27 cellular contexts compared by ENCODE assay signal in genomic region chr15:65343374-65343981, GRCh38. TPM values are rescaled to one million over a fixed set of nuclear protein-coding genes. Genes with fewer than 3 reads are reported as not detected.
DNase-seq lines count a peak whose midpoint lies in the region; ATAC-seq, FAIRE-seq and TF ChIP-seq lines count a peak whose summit lies in the region.
"Had no signal": no experiment of that assay in that cellular context is flagged by ENCODE, and none has a peak within 500 bp of the region (broad histone marks: within the 10 kb centered on the region; RNA-seq: fewer than 3 reads in every experiment).

No MANE protein-coding gene starts in this region.

- no peak overlapping the region for H3K9ac ChIP-seq in H1 (replicated peaks in 1 of 4; ENCODE audit: extremely low read depth in 1 of 4, low read depth in 3 of 4, low read length in 3 of 4)
- H3K9ac ChIP-seq in mesenchymal stem cell (ENCODE audit: low read length): no peak overlapping the region
- H3K9ac ChIP-seq in neuronal stem cell (ENCODE audit: low read depth, low read length, poor library complexity): no peak overlapping the region
- no peak overlapping the region for H3K9ac ChIP-seq in GM23248

- no peak overlapping the region for H4K8ac ChIP-seq in H1 (ENCODE audit: extremely low read depth, insufficient read depth, low read length)
- H4K8ac ChIP-seq in mesenchymal stem cell (ENCODE audit: low read length): peak overlapping the region; percentile 6
- no peak overlapping the region for H4K8ac ChIP-seq in neuronal stem cell (ENCODE audit: low read depth, low read length)

- no peak overlapping the region for H3K27ac Mint-ChIP-seq in progenitor cell of endocrine pancreas
- H3K27ac Mint-ChIP-seq: CD8-positive, alpha-beta T cell; GM23338 had no signal

- TF ChIP-seq RAD21 in H1 (IDR thresholded peaks at IDR 0.05 in 1 of 2, conservative IDR thresholded peaks at IDR 0.05 in 1 of 2; ENCODE audit: low read depth in 2 of 2, low read length in 2 of 2): no peak

- H2BK12ac ChIP-seq in H1 (ENCODE audit: low read depth, low read length) (peak overlapping the region; percentile 23; the same call in 1 of the 2 replicates), mesenchymal stem cell (ENCODE audit: low read length in 2 of 2) (peak overlapping the region; percentile 72 to 80), neuronal stem cell (ENCODE audit: low read length) (no peak overlapping the region)

- H3K4me3 ChIP-seq in HEK293 (ENCODE audit: low read depth, low read length): no peak overlapping the region
- no peak overlapping the region for H3K4me3 ChIP-seq in H1 (ENCODE audit: extremely low read depth in 1 of 4, insufficient read depth in 2 of 4, low read depth in 3 of 4, low read length in 4 of 4)
- H3K4me3 ChIP-seq in mesenchymal stem cell (ENCODE audit: insufficient read depth in 1 of 2, low read depth in 1 of 2, low read length in 2 of 2): no peak overlapping the region
- no peak overlapping the region for H3K4me3 ChIP-seq in neuronal stem cell (ENCODE audit: low read length in 2 of 2)
- H3K4me3 ChIP-seq in GM23248: no peak overlapping the region
- H3K4me3 ChIP-seq: GM12878, GM23338, Peyer's patch, SK-N-MC had no signal

- TF ChIP-seq EP300 in H1 (IDR thresholded peaks at IDR 0.05; ENCODE audit: borderline replicate concordance in 1 of 2, low read depth in 2 of 2, low read length in 2 of 2): no peak

- TF ChIP-seq CTCF in HEK293 (tag by site-specific recombination; IDR thresholded peaks at IDR 0.05) (no peak), H1 (IDR thresholded peaks at IDR 0.05; ENCODE audit: control extremely low read depth in 1 of 3, insufficient read depth in 1 of 3, low read depth in 1 of 3, low read length in 3 of 3) (no peak), progenitor cell of endocrine pancreas (IDR thresholded peaks at IDR 0.05; ENCODE audit: unreplicated experiment) (no peak)

- no peaks in the 10 kb centered on the region for H3F3A ChIP-seq in GM23248 (ENCODE audit: insufficient read depth)

- POLR2A ChIA-PET in HEK293 (lab: Yijun Ruan, JAX) (interaction anchor here (0.6 kb wide), 1 partner anchor 55 kb away, joined by 4 read pairs; no protein-coding TSS in a partner anchor), H1 (lab: Charles Lee; ENCODE audit: partially characterized antibody) (interaction anchor here (1.0 to 1.5 kb wide), 2 partner anchors 34 to 39 kb away, joined by 4 to 5 read pairs; partner anchors contain the start of gene RNU5B-1)

- H3K4me3 Mint-ChIP-seq in progenitor cell of endocrine pancreas (ENCODE audit: low read depth): no peak overlapping the region
- H3K4me3 Mint-ChIP-seq: CD8-positive, alpha-beta T cell; GM23338; IgD-negative memory B cell had no signal

- no peaks in the 10 kb centered on the region for H3K9me3 ChIP-seq in HEK293 (ENCODE audit: control insufficient read depth, insufficient read depth, low read depth, low read length)
- no peaks in the 10 kb centered on the region for H3K9me3 ChIP-seq in H1 (ENCODE audit: insufficient read depth in 2 of 2, low read depth in 1 of 2, low read length in 1 of 2)
- no peaks in the 10 kb centered on the region for H3K9me3 ChIP-seq in mesenchymal stem cell (ENCODE audit: control insufficient read depth, low read length)
- H3K9me3 ChIP-seq in neuronal stem cell (replicated peaks in 1 of 2; ENCODE audit: control insufficient read depth in 2 of 2, insufficient read depth in 1 of 2, low read depth in 1 of 2, low read length in 2 of 2): no peaks in the 10 kb centered on the region
- no peaks in the 10 kb centered on the region for H3K9me3 ChIP-seq in GM23248 (ENCODE audit: low read depth)
- H3K9me3 ChIP-seq: Peyer's patch had no signal

- H2AFZ ChIP-seq in H1 (ENCODE audit: low read length) (no peak overlapping the region), mesenchymal stem cell (ENCODE audit: low read depth, low read length) (no peak overlapping the region), neuronal stem cell (ENCODE audit: low read length) (no peak overlapping the region), GM23248 (no peak overlapping the region)
- H2AFZ ChIP-seq: GM23338 had no signal

- no peak overlapping the region for H3K56ac ChIP-seq in H1 (replicated peaks; ENCODE audit: insufficient read length, low read depth, low read length)

- 94% methylated on average over 10 of the region's 10 CpGs; no CpG with 5 or more reads in 1 of the 2 experiments for WGBS in H1 (ENCODE audit: extremely low coverage in 1 of 2, insufficient coverage in 1 of 2, insufficient read length in 1 of 2, insufficient replicate concordance in 2 of 2, low coverage in 1 of 2, low lambda C conversion rate in 2 of 2, missing lambda C conversion rate in 1 of 2), 2 experiments
- 88% methylated on average over 10 of the region's 10 CpGs for WGBS in mesenchymal stem cell
- no CpG with 5 or more reads among the region's 10 CpGs for WGBS in neuronal stem cell (ENCODE audit: extremely low coverage in 2 of 2, insufficient read length in 2 of 2, insufficient replicate concordance in 1 of 2), 2 donors
- WGBS in GM23248 (ENCODE audit: low coverage in 1 of 2, low lambda C conversion rate in 2 of 2, missing lambda C conversion rate in 2 of 2), 2 experiments: 76 to 78% methylated on average over 9 to 10 of the region's 10 CpGs

- no peak overlapping the region for H4K5ac ChIP-seq in H1 (ENCODE audit: insufficient read length, low read depth, low read length)

- no peaks in the 10 kb centered on the region for H3K23me2 ChIP-seq in H1 (ENCODE audit: low read depth, low read length)

- H2AK5ac ChIP-seq in H1 (ENCODE audit: low read depth, low read length): no peak overlapping the region
- no peak overlapping the region for H2AK5ac ChIP-seq in mesenchymal stem cell (ENCODE audit: low read length, severe bottlenecking)
- H2AK5ac ChIP-seq in neuronal stem cell (ENCODE audit: low read depth, low read length): peak overlapping the region; percentile 40

- peaks cover 16% of the 10 kb centered on the region for H3K4me1 Mint-ChIP-seq in progenitor cell of endocrine pancreas (ENCODE audit: low read depth)

- no peaks in the 10 kb centered on the region for H3K9me2 ChIP-seq in GM23248 (ENCODE audit: insufficient read depth)

- H4K91ac ChIP-seq in H1 (replicated peaks; ENCODE audit: insufficient read length, low read length) (no peak overlapping the region), mesenchymal stem cell (ENCODE audit: low read length) (peak overlapping the region; percentile 82), neuronal stem cell (ENCODE audit: low read depth, low read length, poor library complexity) (no peak overlapping the region)

- H4K20me1 ChIP-seq in H1 (replicated peaks in 1 of 2; ENCODE audit: control insufficient read depth in 1 of 2, insufficient read depth in 2 of 2, low read length in 2 of 2): peaks cover 0 to 9% of the 10 kb centered on the region in 2 experiments
- no peaks in the 10 kb centered on the region for H4K20me1 ChIP-seq in GM23248 (ENCODE audit: insufficient read depth)

- H3K4ac ChIP-seq in H1 (replicated peaks; ENCODE audit: insufficient read length, low read depth, low read length) (no peak overlapping the region), mesenchymal stem cell (ENCODE audit: low read depth in 1 of 2, low read length in 2 of 2) (peak overlapping the region in 1 of 2 experiments; percentile 26), neuronal stem cell (ENCODE audit: low read length) (no peak overlapping the region)

- H3K18ac ChIP-seq in H1 (ENCODE audit: extremely low read depth, low read length) (no peak overlapping the region), mesenchymal stem cell (ENCODE audit: low read depth in 1 of 2, low read length in 2 of 2) (peak overlapping the region in 1 of 2 experiments; percentile 50), neuronal stem cell (ENCODE audit: low read length) (peak overlapping the region; percentile 68)

- H3K36me3 Mint-ChIP-seq in progenitor cell of endocrine pancreas (ENCODE audit: insufficient read depth): peaks cover 3% of the 10 kb centered on the region
- H3K36me3 Mint-ChIP-seq: CD8-positive, alpha-beta T cell had no signal

- no peak for DNase-seq in H1 (ENCODE audit: low read depth in 1 of 2, low spot score in 2 of 2)
- no peak for DNase-seq in mesenchymal stem cell
- DNase-seq in neuronal stem cell (ENCODE audit: low spot score): no peak
- no peak for DNase-seq in progenitor cell of endocrine pancreas (ENCODE audit: low spot score, unreplicated experiment)
- no peak for DNase-seq in GM23248
- no peak for DNase-seq in NCI-H526 (lab: John Stamatoyannopoulos, UW)
- DNase-seq: 8988T; AML-193; C1 segment of cervical spinal cord; CD8-positive, alpha-beta T cell; DND-41; HCEC 1CT; NCI-H1694 treated with DMSO at 0.1 percent for 48 hours; NCI-H2081 treated with DMSO at 0.1 percent for 48 hours; NCI-H2171 treated with DMSO at 0.1 percent for 48 hours; NCI-H524 treated with DMSO at 0.1 percent for 48 hours; Peyer's patch; SHP77 treated with DMSO at 0.1 percent for 48 hours had no signal

- H3K27me3 ChIP-seq in H1 (replicated peaks in 1 of 4; ENCODE audit: control insufficient read depth in 3 of 4, extremely low read depth in 1 of 4, insufficient read depth in 3 of 4, low read length in 3 of 4) (no peaks in the 10 kb centered on the region), mesenchymal stem cell (ENCODE audit: control insufficient read depth in 1 of 2, insufficient read depth in 1 of 2, low read length in 2 of 2) (peaks cover 32 to 36% of the 10 kb centered on the region in 2 experiments), neuronal stem cell (ENCODE audit: control insufficient read depth in 3 of 3, insufficient read depth in 3 of 3, low read depth in 1 of 3, low read length in 3 of 3) (no peaks in the 10 kb centered on the region), GM23248 (replicated peaks; ENCODE audit: insufficient read depth) (no peaks in the 10 kb centered on the region; the same call in 1 of the 2 replicates)
- H3K27me3 ChIP-seq: Peyer's patch had no signal

- H2BK15ac ChIP-seq in H1 (ENCODE audit: low read length): no peak overlapping the region
- H2BK15ac ChIP-seq in mesenchymal stem cell (ENCODE audit: low read depth, poor library complexity, severe bottlenecking): no peak overlapping the region
- H2BK15ac ChIP-seq in neuronal stem cell (ENCODE audit: low read length): peak overlapping the region; percentile 69

- H3K36me3 ChIP-seq in HEK293 (ENCODE audit: control insufficient read depth in 2 of 2, insufficient read depth in 1 of 2, low read length in 2 of 2) (no peaks in the 10 kb centered on the region), H1 (ENCODE audit: control insufficient read depth in 2 of 4, insufficient read depth in 4 of 4, low read length in 3 of 4) (no peaks in the 10 kb centered on the region), mesenchymal stem cell (ENCODE audit: control insufficient read depth in 1 of 2, insufficient read depth in 2 of 2, low read depth in 1 of 2, low read length in 2 of 2) (no peaks in the 10 kb centered on the region), neuronal stem cell (replicated peaks in 1 of 2; ENCODE audit: control insufficient read depth in 2 of 2, insufficient read depth in 2 of 2, low read length in 2 of 2) (peaks cover 0 to 46% of the 10 kb centered on the region in 2 donors), GM23248 (ENCODE audit: low read depth) (no peaks in the 10 kb centered on the region)
- H3K36me3 ChIP-seq: Peyer's patch had no signal

- H2BK120ac ChIP-seq in H1 (replicated peaks; ENCODE audit: low read depth, low read length) (no peak overlapping the region), mesenchymal stem cell (ENCODE audit: low read depth, low read length) (peak overlapping the region; percentile 76), neuronal stem cell (ENCODE audit: low read depth, low read length) (no peak overlapping the region)

- no peak overlapping the region for H3K23ac ChIP-seq in H1 (ENCODE audit: insufficient read length)
- no peak overlapping the region for H3K23ac ChIP-seq in mesenchymal stem cell (ENCODE audit: low read length in 2 of 2)
- no peak overlapping the region for H3K23ac ChIP-seq in neuronal stem cell (ENCODE audit: low read depth, low read length, poor library complexity)

- CTCF ChIA-PET in HEK293 (lab: Yijun Ruan, JAX): no interaction called here
- CTCF ChIA-PET in H1 (lab: Charles Lee; ENCODE audit: partially characterized antibody): interaction anchor here (1.0 to 2.1 kb wide), 5 partner anchors 9 to 57 kb away, joined by 3 to 6 read pairs (median 4); no protein-coding TSS in a partner anchor

- H2BK5ac ChIP-seq in H1 (ENCODE audit: low read depth, low read length): no peak overlapping the region
- H2BK5ac ChIP-seq in mesenchymal stem cell (ENCODE audit: low read depth, low read length, poor library complexity, severe bottlenecking): no peak overlapping the region
- no peak overlapping the region for H2BK5ac ChIP-seq in neuronal stem cell (ENCODE audit: low read length)

- H3K27ac ChIP-seq in HEK293 (ENCODE audit: extremely low read depth, low read depth, low read length) (no peak overlapping the region), H1 (ENCODE audit: low read depth, low read length) (no peak overlapping the region), mesenchymal stem cell (ENCODE audit: low read length, poor library complexity, severe bottlenecking) (no peak overlapping the region), neuronal stem cell (replicated peaks; ENCODE audit: low read length) (no peak overlapping the region), GM23248 (no peak overlapping the region)
- H3K27ac ChIP-seq: Peyer's patch, SK-N-MC had no signal

- H3K79me2 ChIP-seq in H1 (ENCODE audit: control insufficient read depth in 1 of 2, insufficient read depth in 2 of 2, low read length in 2 of 2) (peaks cover 0 to 9% of the 10 kb centered on the region in 2 experiments; a peak in 1 of 4 replicates), GM23248 (ENCODE audit: insufficient read depth) (no peaks in the 10 kb centered on the region)

- H3K14ac ChIP-seq in H1 (ENCODE audit: insufficient read length) (no peak overlapping the region), mesenchymal stem cell (ENCODE audit: low read length in 2 of 2) (no peak overlapping the region), neuronal stem cell (ENCODE audit: low read length) (no peak overlapping the region)

- H3K9me3 Mint-ChIP-seq in progenitor cell of endocrine pancreas (ENCODE audit: low read depth): no peaks in the 10 kb centered on the region
- H3K9me3 Mint-ChIP-seq: CD8-positive, alpha-beta T cell; GM23338 had no signal

- ATAC-seq in GM18520 (IDR thresholded peaks at IDR 0.05; ENCODE audit: unreplicated experiment): no peak
- ATAC-seq: CD8-positive, alpha-beta T cell; GM12878; GM23338 had no signal

- no peak overlapping the region for H2BK20ac ChIP-seq in H1 (ENCODE audit: low read length)

- no peak for TF ChIP-seq POLR2A in H1 (IDR thresholded peaks at IDR 0.05; ENCODE audit: control extremely low read depth in 1 of 2, low read depth in 2 of 2, low read length in 2 of 2)

- H3K79me1 ChIP-seq in H1 (ENCODE audit: low read depth, low read length) (peaks cover 3% of the 10 kb centered on the region), mesenchymal stem cell (replicated peaks; ENCODE audit: low read length, poor library complexity, severe bottlenecking) (no peaks in the 10 kb centered on the region), neuronal stem cell (ENCODE audit: low read depth, low read length) (peaks cover 3% of the 10 kb centered on the region)

- in situ Hi-C loops in GM23248 (cut with MboI): no loop called here

- H3K4me2 ChIP-seq in H1 (ENCODE audit: insufficient read depth in 1 of 2, low read depth in 2 of 2, low read length in 2 of 2): no peak overlapping the region
- H3K4me2 ChIP-seq in mesenchymal stem cell (ENCODE audit: low read length, poor library complexity, severe bottlenecking): no peak overlapping the region
- no peak overlapping the region for H3K4me2 ChIP-seq in neuronal stem cell (ENCODE audit: insufficient read depth, low read length, poor library complexity, severe bottlenecking)
- H3K4me2 ChIP-seq in GM23248 (ENCODE audit: unreplicated experiment): no peak overlapping the region
- H3K4me2 ChIP-seq: GM23338 had no signal

- H3K27me3 Mint-ChIP-seq in progenitor cell of endocrine pancreas: no peaks in the 10 kb centered on the region

- H3K4me1 ChIP-seq in HEK293 (ENCODE audit: control insufficient read depth, insufficient read depth, low read length) (no peaks in the 10 kb centered on the region), H1 (replicated peaks in 1 of 4; ENCODE audit: control insufficient read depth in 3 of 4, insufficient read depth in 4 of 4, low read length in 3 of 4) (peaks cover 0 to 11% (median 5%) of the 10 kb centered on the region in 4 experiments; a peak in 4 of 7 replicates), mesenchymal stem cell (ENCODE audit: control insufficient read depth, insufficient read depth, low read depth, low read length) (no peaks in the 10 kb centered on the region), neuronal stem cell (ENCODE audit: control insufficient read depth in 2 of 2, insufficient read depth in 1 of 2, low read depth in 1 of 2, low read length in 2 of 2) (peaks cover 9 to 11% of the 10 kb centered on the region in 2 donors), GM23248 (ENCODE audit: insufficient read depth) (no peaks in the 10 kb centered on the region)

- no peak for FAIRE-seq in H1 (lab: Jason Lieb, UNC)
- FAIRE-seq: GM12878 had no signal

RNA-seq across cellular contexts. Expression of gene IGDCC3, which starts 34.3 kb away (rescaled TPM):
- 45.7 and 45.9 TPM in 2 replicates for total RNA-seq in H1 (2021; fragmentation: NEBNext Ultra II Directional; extraction: Animal tissue kit (Norgen Biotek cat#: 25700))
- polyA plus RNA-seq in H1 (2011; rRNA removed) (26.8 and 42.3 TPM in 2 replicates), GM23248 (2016; fragmentation: Nextera tagmentation; extraction: Ambion mirVana) (0.11 TPM in 1 of 2 replicates, not detected in the other)
- polyA plus RNA-seq in H1 (2011; cell fraction: cytosol; rRNA removed): 23.3 TPM
- polyA plus RNA-seq in H1 (2011; cell fraction: nucleus; rRNA removed): 49.4 TPM
- 26.5 to 37.1 TPM (median 35.2 TPM) in 4 replicates for polyA plus RNA-seq in H1 (2012, experiment 1 of 2)
- polyA plus RNA-seq in H1 (2012, experiment 2 of 2): 29.5 TPM
- polyA plus RNA-seq in H1 (2013, experiment 1 of 2): 57.5 TPM
- 60.3 TPM for polyA plus RNA-seq in H1 (2013, experiment 2 of 2)
- polyA minus RNA-seq in H1 (2011; rRNA and poly(A)+ RNA removed): 22.4 and 28.5 TPM in 2 replicates
- 26.4 TPM for polyA minus RNA-seq in H1 (2011; cell fraction: cytosol; rRNA and poly(A)+ RNA removed)
- 23.6 TPM for polyA minus RNA-seq in H1 (2011; cell fraction: nucleus; rRNA and poly(A)+ RNA removed)
- polyA plus RNA-seq in mesenchymal stem cell (2013, experiment 1 of 2): 4.8 TPM
- 4.8 TPM for polyA plus RNA-seq in mesenchymal stem cell (2013, experiment 2 of 2)
- 69.2 TPM for polyA plus RNA-seq in neuronal stem cell (2013, experiment 1 of 2)
- 70.9 TPM for polyA plus RNA-seq in neuronal stem cell (2013, experiment 2 of 2)
- 125 and 138 TPM in 2 replicates for total RNA-seq in progenitor cell of endocrine pancreas
- 0.13 TPM in 1 of 2 replicates, not detected in the other for total RNA-seq in GM23248 (2014; rRNA removed; shearing (Covaris generic))
- total RNA-seq: CD8-positive, alpha-beta T cell; M059J; OCI-LY7; Peyer's patch had no signal
- polyA plus RNA-seq: IgD-negative memory B cell had no signal

RNA-seq across cellular contexts. Expression of gene RNU5B-1, which starts 39.0 kb away (rescaled TPM):
- not detected in 2 replicates for total RNA-seq in H1 (2021; fragmentation: NEBNext Ultra II Directional; extraction: Animal tissue kit (Norgen Biotek cat#: 25700))
- not detected in 2 replicates for polyA plus RNA-seq in H1 (2011; rRNA removed)
- polyA plus RNA-seq in H1 (2011; cell fraction: cytosol; rRNA removed): not detected
- polyA plus RNA-seq in H1 (2011; cell fraction: nucleus; rRNA removed): not detected
- polyA plus RNA-seq in H1 (2012, experiment 1 of 2): not detected in 4 replicates
- polyA plus RNA-seq in H1 (2012, experiment 2 of 2): not detected
- polyA plus RNA-seq in H1 (2013, experiment 1 of 2): not detected
- polyA plus RNA-seq in H1 (2013, experiment 2 of 2): not detected
- polyA minus RNA-seq in H1 (2011; rRNA and poly(A)+ RNA removed): under 0.01 TPM in 2 replicates
- 649 TPM for polyA minus RNA-seq in H1 (2011; cell fraction: cytosol; rRNA and poly(A)+ RNA removed)
- under 0.01 TPM for polyA minus RNA-seq in H1 (2011; cell fraction: nucleus; rRNA and poly(A)+ RNA removed)
- polyA plus RNA-seq in mesenchymal stem cell (2013, experiment 1 of 2): not detected
- polyA plus RNA-seq in mesenchymal stem cell (2013, experiment 2 of 2): not detected
- not detected for polyA plus RNA-seq in neuronal stem cell (2013, experiment 1 of 2)
- polyA plus RNA-seq in neuronal stem cell (2013, experiment 2 of 2): not detected
- total RNA-seq in progenitor cell of endocrine pancreas: 41.3 and 48.7 TPM in 2 replicates
- not detected in 2 replicates for total RNA-seq in GM23248 (2014; rRNA removed; shearing (Covaris generic))
- not detected in 2 replicates for polyA plus RNA-seq in GM23248 (2016; fragmentation: Nextera tagmentation; extraction: Ambion mirVana)
- total RNA-seq: GM23338, M059J, OCI-LY7, Peyer's patch had no signal
- polyA plus RNA-seq: AG04450, GM12878, GM23338, IgD-negative memory B cell had no signal

RNA-seq across cellular contexts. Expression of gene RNU5A-1, which starts 47.6 kb away (rescaled TPM):
- not detected in 2 replicates for total RNA-seq in H1 (2021; fragmentation: NEBNext Ultra II Directional; extraction: Animal tissue kit (Norgen Biotek cat#: 25700))
- polyA plus RNA-seq in H1 (2011; rRNA removed) (not detected in 2 replicates), GM23248 (2016; fragmentation: Nextera tagmentation; extraction: Ambion mirVana) (not detected in 2 replicates)
- polyA plus RNA-seq in H1 (2011; cell fraction: cytosol; rRNA removed): not detected
- not detected for polyA plus RNA-seq in H1 (2011; cell fraction: nucleus; rRNA removed)
- polyA plus RNA-seq in H1 (2012, experiment 1 of 2): not detected in 4 replicates
- polyA plus RNA-seq in H1 (2012, experiment 2 of 2): not detected
- not detected for polyA plus RNA-seq in H1 (2013, experiment 1 of 2)
- not detected for polyA plus RNA-seq in H1 (2013, experiment 2 of 2)
- under 0.01 TPM in 2 replicates for polyA minus RNA-seq in H1 (2011; rRNA and poly(A)+ RNA removed)
- not detected for polyA minus RNA-seq in H1 (2011; cell fraction: cytosol; rRNA and poly(A)+ RNA removed)
- under 0.01 TPM for polyA minus RNA-seq in H1 (2011; cell fraction: nucleus; rRNA and poly(A)+ RNA removed)
- not detected for polyA plus RNA-seq in mesenchymal stem cell (2013, experiment 1 of 2)
- polyA plus RNA-seq in mesenchymal stem cell (2013, experiment 2 of 2): not detected
- polyA plus RNA-seq in neuronal stem cell (2013, experiment 1 of 2): not detected
- polyA plus RNA-seq in neuronal stem cell (2013, experiment 2 of 2): not detected
- total RNA-seq in progenitor cell of endocrine pancreas: not detected in 2 replicates
- not detected in 2 replicates for total RNA-seq in GM23248 (2014; rRNA removed; shearing (Covaris generic))
- total RNA-seq: CD8-positive, alpha-beta T cell; GM12878; GM23338; M059J; OCI-LY7; Peyer's patch had no signal
- polyA plus RNA-seq: AG04450, GM12878, GM23338, IgD-negative memory B cell had no signal

RNA-seq across cellular contexts. Expression of gene PARP16, which starts 56.8 kb away (rescaled TPM):
- 3.7 and 5.0 TPM in 2 replicates for total RNA-seq in H1 (2021; fragmentation: NEBNext Ultra II Directional; extraction: Animal tissue kit (Norgen Biotek cat#: 25700))
- polyA plus RNA-seq in H1 (2011; rRNA removed) (3.7 and 3.8 TPM in 2 replicates), GM23248 (2016; fragmentation: Nextera tagmentation; extraction: Ambion mirVana) (7.1 and 7.7 TPM in 2 replicates)
- 4.1 TPM for polyA plus RNA-seq in H1 (2011; cell fraction: cytosol; rRNA removed)
- 3.2 TPM for polyA plus RNA-seq in H1 (2011; cell fraction: nucleus; rRNA removed)
- polyA plus RNA-seq in H1 (2012, experiment 1 of 2): 4.0 to 4.4 TPM (median 4.1 TPM) in 4 replicates
- polyA plus RNA-seq in H1 (2012, experiment 2 of 2): 4.1 TPM
- polyA plus RNA-seq in H1 (2013, experiment 1 of 2): 3.3 TPM
- 3.8 TPM for polyA plus RNA-seq in H1 (2013, experiment 2 of 2)
- polyA minus RNA-seq in H1 (2011; rRNA and poly(A)+ RNA removed): 4.2 and 4.4 TPM in 2 replicates
- 4.0 TPM for polyA minus RNA-seq in H1 (2011; cell fraction: cytosol; rRNA and poly(A)+ RNA removed)
- 7.2 TPM for polyA minus RNA-seq in H1 (2011; cell fraction: nucleus; rRNA and poly(A)+ RNA removed)
- polyA plus RNA-seq in mesenchymal stem cell (2013, experiment 1 of 2): 3.5 TPM
- 3.9 TPM for polyA plus RNA-seq in mesenchymal stem cell (2013, experiment 2 of 2)
- polyA plus RNA-seq in neuronal stem cell (2013, experiment 1 of 2): 11.4 TPM
- polyA plus RNA-seq in neuronal stem cell (2013, experiment 2 of 2): 12.0 TPM
- 10.5 and 12.6 TPM in 2 replicates for total RNA-seq in progenitor cell of endocrine pancreas
- total RNA-seq in GM23248 (2014; rRNA removed; shearing (Covaris generic)): 3.8 and 5.6 TPM in 2 replicates

Comparison
In these comparisons a context has a peak if more than half of its experiments do, and no peak if none do; other contexts are left out.
1. RNA of gene IGDCC3, which starts 34.3 kb away (total RNA-seq): 125 to 138 TPM in progenitor cell of endocrine pancreas and 45.7 to 45.9 TPM in H1; 0.13 TPM in GM23248; every median in the first group is over 10 times any median in the second.
2. Of the 6 proteins assayed by ChIP-seq in both HEK293 and H1: peak only in HEK293: YY1; only in H1: none; in both: none; in neither: 5.